ENCODE assay signal across 26 cellular contexts in genomic region chr4:59945716-59946115, GRCh38.
"Had no signal": no experiment of that assay in that cellular context is flagged by ENCODE, and none has a peak within 500 bp of the region (broad histone marks: within the 10 kb centered on the region; RNA-seq: fewer than 3 reads in every experiment).

No MANE protein-coding gene starts in this region.

- H3K27me3 Mint-ChIP-seq: dendritic cell treated with granulocyte-macrophage colony-stimulating factor and Interleukin-4, amounts not matched to agents 40 ng/mL and 50 ng/mL, for 4 days; effector memory CD8-positive, alpha-beta T cell; memory B cell; naive B cell; naive thymus-derived CD8-positive, alpha-beta T cell had no signal

- H3K36me3 ChIP-seq: colonic mucosa, esophagus squamous epithelium, gastrocnemius medialis, heart right ventricle, left lung, lower lobe of right lung had no signal

- H3K27me3 ChIP-seq: colonic mucosa, esophagus squamous epithelium, gastrocnemius medialis, heart right ventricle, left lung had no signal

- H3K4me3 Mint-ChIP-seq: dendritic cell treated with granulocyte-macrophage colony-stimulating factor and Interleukin-4, amounts not matched to agents 40 ng/mL and 50 ng/mL, for 4 days; effector memory CD8-positive, alpha-beta T cell; endodermal cell; memory B cell; naive B cell; naive thymus-derived CD8-positive, alpha-beta T cell had no signal

- H3K4me3 ChIP-seq: colonic mucosa, esophagus squamous epithelium, gastrocnemius medialis, heart right ventricle, left lung, lower lobe of right lung, mucosa of descending colon had no signal

- H3K36me3 Mint-ChIP-seq: memory B cell, naive B cell had no signal

- DNase-seq: colonic mucosa; cortex of kidney; effector CD8-positive, alpha-beta T cell; effector memory CD8-positive, alpha-beta T cell; endodermal cell; erythroblast; esophagus squamous epithelium; foreskin fibroblast; gastrocnemius medialis; glutamatergic neuron; head of caudate nucleus; heart right ventricle; hippocampal formation; kidney; left cardiac atrium; left lung; left ventricle myocardium superior; lower lobe of right lung; mesendoderm; mucosa of descending colon; naive B cell; naive thymus-derived CD8-positive, alpha-beta T cell had no signal

- H3K9me3 ChIP-seq: colonic mucosa, esophagus squamous epithelium, gastrocnemius medialis, lower lobe of right lung, mucosa of descending colon had no signal

- H3K27ac Mint-ChIP-seq: dendritic cell treated with granulocyte-macrophage colony-stimulating factor and Interleukin-4, amounts not matched to agents 40 ng/mL and 50 ng/mL, for 4 days; effector memory CD8-positive, alpha-beta T cell; endodermal cell; memory B cell; naive B cell; naive thymus-derived CD8-positive, alpha-beta T cell had no signal

- H3K4me1 Mint-ChIP-seq: endodermal cell; memory B cell; naive B cell; naive thymus-derived CD8-positive, alpha-beta T cell had no signal

- ATAC-seq: effector memory CD8-positive, alpha-beta T cell; esophagus mucosa; gastrocnemius medialis; heart right ventricle; left cardiac atrium; left lung; left ventricle myocardium superior; lower lobe of right lung; mucosa of descending colon; naive thymus-derived CD8-positive, alpha-beta T cell had no signal

- H3K4me1 ChIP-seq: colonic mucosa, esophagus squamous epithelium, gastrocnemius medialis, heart right ventricle, left lung, lower lobe of right lung had no signal

- H3K27ac ChIP-seq: colonic mucosa, epithelial cell of prostate, esophagus squamous epithelium, gastrocnemius medialis, heart right ventricle, left lung, lower lobe of right lung had no signal

- H3K9me3 Mint-ChIP-seq: endodermal cell had no signal
